36 cellular contexts compared by ENCODE assay signal in the genomic region with DNA sequence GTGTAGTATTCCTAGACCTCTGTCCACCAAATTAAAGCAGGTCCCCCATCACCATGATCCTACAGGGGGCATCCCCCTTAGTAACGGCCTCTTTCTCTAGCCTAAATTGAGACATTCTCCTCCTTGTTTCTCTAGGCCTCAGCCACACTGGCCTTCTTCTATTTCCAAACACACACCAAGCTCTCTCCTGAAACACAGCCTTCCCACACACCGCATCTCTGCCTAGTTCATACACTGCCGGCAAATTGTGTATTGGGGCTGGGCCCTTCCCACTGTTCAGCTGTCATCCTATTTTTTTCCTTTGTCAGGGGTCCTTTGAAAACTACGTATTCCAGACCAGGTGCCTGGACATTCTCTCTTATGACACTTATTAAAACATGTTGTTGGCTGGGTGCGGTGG. TPM values are rescaled to one million over a fixed set of nuclear protein-coding genes. Genes with fewer than 3 reads are reported as not detected.
"Had no signal": no experiment of that assay in that cellular context is flagged by ENCODE, and none has a peak within 500 bp of the region (broad histone marks: within the 10 kb centered on the region; RNA-seq: fewer than 3 reads in every experiment).

No MANE protein-coding gene starts in this region.

- H3K4me2 ChIP-seq: neural progenitor cell, smooth muscle cell had no signal

- H2AFZ ChIP-seq: neural progenitor cell had no signal

- H3K4me1 ChIP-seq: heart left ventricle, left ventricle myocardium inferior, neural progenitor cell, right atrium auricular region, right lobe of liver, stomach, testis, thyroid gland, transverse colon, upper lobe of left lung had no signal

- H3K4me3 ChIP-seq: heart left ventricle, left ventricle myocardium inferior, lung, neural progenitor cell, ovary, right atrium auricular region, right lobe of liver, smooth muscle cell, stomach, testis, thyroid gland, transverse colon, upper lobe of left lung had no signal

- H3K36me3 ChIP-seq: heart left ventricle, left ventricle myocardium inferior, neural progenitor cell, neutrophil, ovary, right atrium auricular region, right lobe of liver, stomach, thyroid gland, transverse colon, upper lobe of left lung had no signal

- H3K4me1 Mint-ChIP-seq: immature natural killer cell, mesothelial cell of epicardium, natural killer cell, nephron progenitor cell had no signal

- ATAC-seq: heart left ventricle, natural killer cell, right lobe of liver had no signal

- H3K9me3 Mint-ChIP-seq: immature natural killer cell, mesothelial cell of epicardium, naive B cell, natural killer cell, nephron progenitor cell, neural progenitor cell had no signal

- H3K27me3 ChIP-seq: neutrophil, ovary, right atrium auricular region, right lobe of liver, testis, thyroid gland, transverse colon, upper lobe of left lung had no signal

- H3K27ac ChIP-seq: heart left ventricle, left ventricle myocardium inferior, neural progenitor cell, neutrophil, ovary, right atrium auricular region, right lobe of liver, stomach, testis, thyroid gland, transverse colon, upper lobe of left lung had no signal

- H3K4me3 Mint-ChIP-seq: immature natural killer cell, mesothelial cell of epicardium, naive B cell, natural killer cell, nephron progenitor cell, neural progenitor cell had no signal

- H3K27ac Mint-ChIP-seq: immature natural killer cell, mesothelial cell of epicardium, natural killer cell, nephron progenitor cell, neural progenitor cell, progenitor cell of endocrine pancreas had no signal

- H3K36me3 Mint-ChIP-seq: immature natural killer cell, mesothelial cell of epicardium, naive B cell, natural killer cell, neural progenitor cell had no signal

- DNase-seq: heart left ventricle; hypothalamus; immature natural killer cell; left ventricle myocardium inferior; mesendoderm; naive B cell; natural killer cell; nephron progenitor cell; occipital lobe; ovary; right lobe of liver; stimulated activated CD4-positive, alpha-beta T cell treated with anti-CD3 and anti-CD28 coated beads, Interleukin-1b, Interleukin-23, amount 100 ng/mL, for 48 hours; stimulated activated CD4-positive, alpha-beta T cell treated with anti-CD3 and anti-CD28 coated beads, Interleukin-2, amount 100 ng/mL, for 48 hours; stimulated activated CD4-positive, alpha-beta T cell treated with anti-CD3 and anti-CD28 coated beads, Interleukin-4, amount 100 ng/mL, for 4 hours; stimulated activated CD8-positive, alpha-beta memory T cell treated with anti-CD3 and anti-CD28 coated beads, Interleukin-4, amount 100 ng/mL, for 48 hours; stimulated activated naive CD4-positive, alpha-beta T cell; stomach; testis; thyroid gland; transverse colon; upper lobe of left lung had no signal

- FAIRE-seq: islet of Langerhans, urothelium cell line had no signal

RNA-seq across cellular contexts. Expression of gene VPREB1, which starts 11.5 kb away (rescaled TPM):
- total RNA-seq: heart left ventricle, kidney epithelial cell, left ventricle myocardium inferior, lower leg skin, lung, mesothelial cell of epicardium, mononuclear cell, natural killer cell, occipital lobe, ovary, progenitor cell of endocrine pancreas, pulmonary artery endothelial cell, renal cortical epithelial cell, right atrium auricular region, right lobe of liver, skeletal muscle tissue, smooth muscle cell, testis, thyroid gland, transverse colon, upper lobe of left lung had no signal
- polyA plus RNA-seq: heart left ventricle, immature natural killer cell, ovary, smooth muscle cell had no signal
